In the genomic region with DNA sequence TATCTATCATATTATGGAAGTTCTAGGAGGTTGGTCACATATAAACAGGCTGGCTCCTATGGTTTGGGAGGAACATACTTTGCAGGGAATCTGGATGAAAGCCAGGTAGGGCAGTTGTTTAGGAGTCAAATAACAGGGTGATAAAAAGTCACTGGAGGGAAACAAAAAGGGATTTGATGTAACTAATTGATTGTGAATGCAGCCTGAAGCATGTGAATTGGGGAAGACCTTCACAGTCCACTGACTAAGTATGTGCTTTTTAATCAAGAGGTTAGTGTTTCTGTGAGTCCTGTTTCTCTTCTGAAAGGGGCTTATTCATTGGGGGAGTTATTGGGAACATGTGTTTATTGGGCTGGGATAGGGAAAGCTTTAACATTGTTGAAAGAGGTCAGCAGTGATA, we compare ENCODE assay signal across 18 cellular contexts. TPM values are rescaled to one million over a fixed set of nuclear protein-coding genes. Genes with fewer than 3 reads are reported as not detected.
DNase-seq lines count a peak whose midpoint lies in the region; ATAC-seq and TF ChIP-seq lines count a peak whose summit lies in the region.
"Had no signal": no experiment of that assay in that cellular context is flagged by ENCODE, and none has a peak within 500 bp of the region (broad histone marks: within the 10 kb centered on the region; RNA-seq: fewer than 3 reads in every experiment).

No MANE protein-coding gene starts in this region.

- intact Hi-C loops in MCF 10A (cut with micrococcal nuclease), result no loop called here
- intact Hi-C loops in mammary epithelial cell (cut with micrococcal nuclease), result no loop called here
- intact Hi-C loops in lower lobe of right lung (cut with DNase I), result no loop called here
- intact Hi-C loops in Calu3 (cut with micrococcal nuclease; ENCODE audit: unreplicated experiment), result no loop called here

- no peaks in the 10 kb centered on the region for H3K36me3 ChIP-seq in mammary epithelial cell (ENCODE audit: insufficient read depth, low read length)
- H3K36me3 ChIP-seq in lower lobe of right lung, result no peaks in the 10 kb centered on the region
- H3K36me3 ChIP-seq: sigmoid colon, tibial nerve had no signal

- H3K36me3 Mint-ChIP-seq in MCF 10A (ENCODE audit: insufficient read depth, unreplicated experiment), result no peaks in the 10 kb centered on the region
- no peaks in the 10 kb centered on the region for H3K36me3 Mint-ChIP-seq in Calu3 (ENCODE audit: insufficient read depth, unreplicated experiment)
- H3K36me3 Mint-ChIP-seq: brain; CD8-positive, alpha-beta memory T cell; memory B cell had no signal

- H3K79me2 ChIP-seq in mammary epithelial cell (ENCODE audit: insufficient read depth, low read length), result no peaks in the 10 kb centered on the region

- DNase-seq in MCF 10A (ENCODE audit: unreplicated experiment) (peak; percentile 40), mammary epithelial cell (no peak), NCI-H446 treated with DMSO at 0.1 percent for 48 hours (lab: John Stamatoyannopoulos, UW) (peak; percentile 67), epidermal melanocyte (ENCODE audit: insufficient read length, low spot score) (peak; percentile 55), retina (peak; percentile 9), lower lobe of right lung (no peak), Calu3 (no peak)
- no peak for DNase-seq in effector CD8-positive, alpha-beta T cell (lab: John Stamatoyannopoulos, UW)
- DNase-seq: activated CD8-positive, alpha-beta memory T cell treated with anti-CD3 and anti-CD28 coated beads for 24 hours; activated effector memory CD4-positive, alpha-beta T cell treated with Interleukin-2 at 50 U/mL for 16 hours; CD8-positive, alpha-beta memory T cell; Karpas-422; NCI-H2081 treated with DMSO at 0.1 percent for 48 hours; sigmoid colon; stimulated activated CD4-positive, alpha-beta T cell treated with anti-CD3 and anti-CD28 coated beads, Interleukin-4, amount 100 ng/mL, for 1 hour had no signal

- dilution Hi-C loops in mammary epithelial cell (cut with HindIII; ENCODE audit: low sequenced_read_pairs), result no loop called here

- no peaks in the 10 kb centered on the region for H4K20me1 ChIP-seq in mammary epithelial cell (ENCODE audit: insufficient read depth, low read length)

- no peak for ATAC-seq in lower lobe of right lung

- H3K27ac Mint-ChIP-seq in MCF 10A (ENCODE audit: low read depth, unreplicated experiment) (no peak overlapping the region), Calu3 (ENCODE audit: unreplicated experiment) (no peak overlapping the region)
- H3K27ac Mint-ChIP-seq: memory B cell had no signal

- no peak overlapping the region for H3K4me3 Mint-ChIP-seq in MCF 10A (ENCODE audit: unreplicated experiment)
- no peak overlapping the region for H3K4me3 Mint-ChIP-seq in Calu3 (ENCODE audit: low read depth, unreplicated experiment)
- H3K4me3 Mint-ChIP-seq: brain; CD8-positive, alpha-beta memory T cell; memory B cell had no signal

- H3K9me3 ChIP-seq in mammary epithelial cell (replicated peaks; ENCODE audit: insufficient read depth, low read length), result no peaks in the 10 kb centered on the region
- no peaks in the 10 kb centered on the region for H3K9me3 ChIP-seq in lower lobe of right lung
- H3K9me3 ChIP-seq: sigmoid colon had no signal

- no peak for TF ChIP-seq CTCF in MCF 10A (IDR thresholded peaks at IDR 0.05; ENCODE audit: unreplicated experiment)
- TF ChIP-seq CTCF in mammary epithelial cell (conservative IDR thresholded peaks at IDR 0.05 in 1 of 2, IDR thresholded peaks at IDR 0.05 in 1 of 2; ENCODE audit: extremely low read depth in 1 of 2, insufficient read depth in 1 of 2, low read depth in 1 of 2, low read length in 2 of 2), result no peak
- TF ChIP-seq CTCF in lower lobe of right lung (IDR thresholded peaks at IDR 0.05), result no peak
- TF ChIP-seq CTCF in Calu3 (IDR thresholded peaks at IDR 0.05; ENCODE audit: unreplicated experiment), result no peak

- H3K4me1 Mint-ChIP-seq in MCF 10A (ENCODE audit: insufficient read depth, unreplicated experiment), result no peaks in the 10 kb centered on the region
- no peaks in the 10 kb centered on the region for H3K4me1 Mint-ChIP-seq in Calu3 (ENCODE audit: low read depth, unreplicated experiment)
- H3K4me1 Mint-ChIP-seq: CD8-positive, alpha-beta memory T cell; memory B cell had no signal

- H3K4me2 ChIP-seq in mammary epithelial cell (ENCODE audit: insufficient read depth, low read depth, low read length), result no peak overlapping the region

- H3K4me3 ChIP-seq in mammary epithelial cell (replicated peaks in 1 of 3; ENCODE audit: insufficient read depth in 1 of 3, low read depth in 2 of 3, low read length in 3 of 3) (no peak overlapping the region), lower lobe of right lung (no peak overlapping the region)
- H3K4me3 ChIP-seq: sigmoid colon, tibial nerve had no signal

- H3K27me3 Mint-ChIP-seq in MCF 10A (ENCODE audit: insufficient read depth, unreplicated experiment), result peaks cover 27% of the 10 kb centered on the region
- peaks cover 48% of the 10 kb centered on the region for H3K27me3 Mint-ChIP-seq in Calu3 (ENCODE audit: unreplicated experiment)

- BruUV-seq in MCF 10A (replicated peaks; lab: Mats Ljungman, UMichigan) (no TSS peak), mammary epithelial cell (replicated peaks; lab: Mats Ljungman, UMichigan) (no TSS peak), Calu3 (replicated peaks; lab: Mats Ljungman, UMichigan) (no TSS peak)

- no peak overlapping the region for H3K9ac ChIP-seq in mammary epithelial cell (ENCODE audit: insufficient read depth, low read length)

- CTCF ChIA-PET in MCF 10A (lab: Yijun Ruan, JAX), result interaction anchor here (1.3 kb wide), 1 partner anchor 16 kb away, joined by 3 read pairs; no protein-coding TSS in a partner anchor
- CTCF ChIA-PET in mammary epithelial cell (lab: Charles Lee; ENCODE audit: low non-redundant PET), result no interaction called here
- CTCF ChIA-PET in Calu3 (lab: Charles Lee), result no interaction called here

- H3K27me3 ChIP-seq in mammary epithelial cell (ENCODE audit: insufficient read depth, low read length) (no peaks in the 10 kb centered on the region), lower lobe of right lung (ENCODE audit: low read depth) (no peaks in the 10 kb centered on the region)
- H3K27me3 ChIP-seq: sigmoid colon, tibial nerve had no signal

- in situ Hi-C loops in mammary epithelial cell (cut with MboI; ENCODE audit: low sequenced_read_pairs in 2 of 2), result no loop called here

- H3K9me3 Mint-ChIP-seq in MCF 10A (ENCODE audit: unreplicated experiment) (no peaks in the 10 kb centered on the region), Calu3 (ENCODE audit: low read depth, unreplicated experiment) (no peaks in the 10 kb centered on the region)
- H3K9me3 Mint-ChIP-seq: memory B cell had no signal

- H3K27ac ChIP-seq in mammary epithelial cell (ENCODE audit: insufficient read depth, low read depth, low read length) (no peak overlapping the region), lower lobe of right lung (no peak overlapping the region)
- H3K27ac ChIP-seq: sigmoid colon, tibial nerve had no signal

- H3K4me1 ChIP-seq in mammary epithelial cell (ENCODE audit: insufficient read depth, low read length), result no peaks in the 10 kb centered on the region
- H3K4me1 ChIP-seq in lower lobe of right lung, result no peaks in the 10 kb centered on the region
- H3K4me1 ChIP-seq: sigmoid colon, tibial nerve had no signal

- POLR2A ChIA-PET in MCF 10A (lab: Yijun Ruan, JAX), result no interaction called here

- no peak overlapping the region for H2AFZ ChIP-seq in mammary epithelial cell (ENCODE audit: low read depth, low read length)

RNA-seq across cellular contexts. Expression of gene HMCN1, which starts 41.3 kb away (rescaled TPM):
- total RNA-seq in MCF 10A (2022) (0.07 and 0.12 TPM in 2 replicates), mammary epithelial cell (10 to 100 TPM in 1 of 2 donors, 1 to 10 TPM in 1; 6.4 to 60.2 TPM), lower lobe of right lung (28.0 TPM), Calu3 (2022) (0.02 and 0.05 TPM in 2 replicates)
- 7.1 TPM for polyA plus RNA-seq in mammary epithelial cell
- polyA minus RNA-seq in mammary epithelial cell, result 14.1 TPM
- polyA plus RNA-seq: CD8-positive, alpha-beta memory T cell had no signal

Comparison
In these comparisons a context has a peak if more than half of its experiments do, and no peak if none do; other contexts are left out.
1. DNase-seq: peak in MCF 10A (single experiment), NCI-H446 treated with DMSO at 0.1 percent for 48 hours (single experiment), epidermal melanocyte (single experiment) and retina (single experiment); none in mammary epithelial cell (single experiment), lower lobe of right lung (single experiment), effector CD8-positive, alpha-beta T cell (single experiment) and Calu3 (single experiment).